Comparison of ENCODE assay signal across 1 cellular context in genomic region chr3:4504340-4505261, GRCh38.
A peak's percentile ranks its signal among the peaks of the same experiment; 100 is the strongest.
TF ChIP-seq lines count a peak whose summit lies in the region.

No MANE protein-coding gene starts in this region.

TF ChIP-seq in K562, 482 proteins besides CTCF, POLR2A, EP300 and RAD21 (continued from another document):
- no peak for TF ChIP-seq PML (IDR thresholded peaks at IDR 0.05; ENCODE audit: low read length)
- no peak for TF ChIP-seq SRSF7 (optimal IDR thresholded peaks at IDR 0.05; ENCODE audit: low read depth, low read length)
- TF ChIP-seq ZNF232 (CRISPR knock-in tag; IDR thresholded peaks at IDR 0.05), result no peak
- no peak for TF ChIP-seq NFXL1 (CRISPR knock-in tag; IDR thresholded peaks at IDR 0.05)
- no peak for TF ChIP-seq ZBTB2 (IDR thresholded peaks at IDR 0.05)
- TF ChIP-seq HMGN3 (IDR thresholded peaks at IDR 0.05; ENCODE audit: borderline replicate concordance, extremely low read depth, insufficient read length, low read depth, low read length), result no peak
- no peak for TF ChIP-seq KAT7 (CRISPR knock-in tag; IDR thresholded peaks at IDR 0.05; ENCODE audit: borderline replicate concordance)
- TF ChIP-seq SMARCA4 (IDR thresholded peaks at IDR 0.05), result peak; percentile 34; the same call in 1 of the 2 replicates
- no peak for TF ChIP-seq ZKSCAN8 (CRISPR knock-in tag; IDR thresholded peaks at IDR 0.05)
- peak; percentile 49; the same call in 1 of the 2 replicates for TF ChIP-seq SMARCE1 (IDR thresholded peaks at IDR 0.05)
- TF ChIP-seq ZNF316 (IDR thresholded peaks at IDR 0.05), result no peak
- TF ChIP-seq RFX7 (CRISPR knock-in tag; IDR thresholded peaks at IDR 0.05), result no peak
- no peak for TF ChIP-seq ZNF395 (CRISPR knock-in tag; IDR thresholded peaks at IDR 0.05)
- TF ChIP-seq NELFE (IDR thresholded peaks at IDR 0.05; ENCODE audit: insufficient read depth, insufficient read length), result no peak
- no peak for TF ChIP-seq CBFA2T3 (IDR thresholded peaks at IDR 0.05)
- TF ChIP-seq ZBTB9 (CRISPR knock-in tag; IDR thresholded peaks at IDR 0.05), result no peak
